In genomic region chr2:177161741-177162440, GRCh38 we compare ENCODE assay signal across 8 cellular contexts. TPM values are rescaled to one million over a fixed set of nuclear protein-coding genes. Genes with fewer than 3 reads are reported as not detected.
DNase-seq lines count a peak whose midpoint lies in the region; ATAC-seq, FAIRE-seq and TF ChIP-seq lines count a peak whose summit lies in the region.

No MANE protein-coding gene starts in this region.

- H3K4me2 ChIP-seq in fibroblast of lung (ENCODE audit: extremely low read depth, insufficient read depth, low read length) (no peak overlapping the region), skeletal muscle satellite cell (ENCODE audit: low read length) (peak overlapping the region; percentile 55)

- H3K9me3 Mint-ChIP-seq in Caco-2 (ENCODE audit: unreplicated experiment) = no peaks in the 10 kb centered on the region
- no peaks in the 10 kb centered on the region for H3K9me3 Mint-ChIP-seq in CD8-positive, alpha-beta memory T cell

- peak; percentile 96 for FAIRE-seq in H54 (lab: Jason Lieb, UNC)

- H3K36me3 Mint-ChIP-seq in Caco-2 (ENCODE audit: insufficient read depth, unreplicated experiment) = no peaks in the 10 kb centered on the region
- H3K36me3 Mint-ChIP-seq in CD8-positive, alpha-beta memory T cell = no peaks in the 10 kb centered on the region

- H3K27me3 ChIP-seq in Caco-2 (replicated peaks; ENCODE audit: control insufficient read depth, insufficient read depth, low read length) (no peaks in the 10 kb centered on the region), fibroblast of lung (ENCODE audit: control insufficient read depth, insufficient read depth, low read length) (no peaks in the 10 kb centered on the region), skeletal muscle satellite cell (ENCODE audit: control insufficient read depth, insufficient read depth, low read length) (no peaks in the 10 kb centered on the region)
- no peaks in the 10 kb centered on the region for H3K27me3 ChIP-seq in CD8-positive, alpha-beta memory T cell (ENCODE audit: insufficient read depth, low read length, poor library complexity, severe bottlenecking)

- H4K20me1 ChIP-seq in fibroblast of lung (ENCODE audit: control insufficient read depth, extremely low read depth, insufficient read depth, low read length) = no peaks in the 10 kb centered on the region

- H3K27me3 Mint-ChIP-seq in Caco-2 (ENCODE audit: insufficient read depth, unreplicated experiment) = peaks cover 4% of the 10 kb centered on the region
- peaks cover 0 to 2% of the 10 kb centered on the region in 2 donors for H3K27me3 Mint-ChIP-seq in CD8-positive, alpha-beta memory T cell

- CTCF ChIA-PET in Caco-2 (lab: Charles Lee) = interaction anchor here (1.0 kb wide), 1 partner anchor 183 kb away, joined by 4 read pairs; no protein-coding TSS in a partner anchor
- CTCF ChIA-PET in CD8-positive, alpha-beta memory T cell (lab: Charles Lee) = interaction anchor here (0.6 to 4.9 kb wide), 7 partner anchors 13 to 281 kb away, joined by 3 to 43 read pairs (median 4); no protein-coding TSS in a partner anchor

- H3K27ac Mint-ChIP-seq in Caco-2 (ENCODE audit: unreplicated experiment) = no peak overlapping the region
- peak overlapping the region in 1 of 8 donors; percentile 60 for H3K27ac Mint-ChIP-seq in CD8-positive, alpha-beta memory T cell

- H3K4me3 ChIP-seq in Caco-2 (ENCODE audit: low read depth, low read length) (no peak overlapping the region), fibroblast of lung (replicated peaks in 1 of 4; ENCODE audit: control extremely low read depth in 1 of 4, insufficient read depth in 1 of 4, low read depth in 3 of 4, low read length in 4 of 4) (no peak overlapping the region), skeletal muscle satellite cell (ENCODE audit: low read length) (no peak overlapping the region)
- no peak overlapping the region for H3K4me3 ChIP-seq in CD8-positive, alpha-beta memory T cell (ENCODE audit: low read length)

- no peaks in the 10 kb centered on the region for H3K9me3 ChIP-seq in Caco-2
- no peaks in the 10 kb centered on the region for H3K9me3 ChIP-seq in fibroblast of lung (ENCODE audit: control insufficient read depth, insufficient read depth, low read depth, low read length)
- no peaks in the 10 kb centered on the region for H3K9me3 ChIP-seq in skeletal muscle satellite cell (replicated peaks; ENCODE audit: low read length)
- no peaks in the 10 kb centered on the region for H3K9me3 ChIP-seq in CD8-positive, alpha-beta memory T cell (ENCODE audit: low read length)

- POLR2A ChIA-PET in Caco-2 (lab: Charles Lee) = no interaction called here
- POLR2A ChIA-PET in CD8-positive, alpha-beta memory T cell (lab: Charles Lee) = no interaction called here

- DNase-seq in Caco-2 (no peak), H54 (ENCODE audit: insufficient read length, low spot score) (no peak), RKO (ENCODE audit: low spot score) (peak; percentile 65), fibroblast of lung (ENCODE audit: low read depth in 2 of 2) (peak; percentile 20 to 55), SKM-1 (lab: John Stamatoyannopoulos, UW; ENCODE audit: unreplicated experiment) (no peak)
- no peak for DNase-seq in CD8-positive, alpha-beta memory T cell

- peak; percentile 33 to 76 for TF ChIP-seq CTCF in Caco-2 (IDR thresholded peaks at IDR 0.05; ENCODE audit: insufficient read depth in 1 of 2, low read depth in 1 of 2, low read length in 1 of 2, severe bottlenecking in 1 of 2, unreplicated experiment in 1 of 2)
- peak; percentile 58 to 70 for TF ChIP-seq CTCF in fibroblast of lung (conservative IDR thresholded peaks at IDR 0.05 in 1 of 2, IDR thresholded peaks at IDR 0.05 in 1 of 2; ENCODE audit: low read depth in 1 of 2, low read length in 2 of 2)

- TF ChIP-seq POLR2A in H54 (IDR thresholded peaks at IDR 0.05; ENCODE audit: low read depth, low read length) = no peak

- no peak overlapping the region for H3K4me3 Mint-ChIP-seq in Caco-2 (ENCODE audit: unreplicated experiment)
- H3K4me3 Mint-ChIP-seq in CD8-positive, alpha-beta memory T cell = peak overlapping the region in 1 of 7 donors; percentile 24

- BruUV-seq in Caco-2 (replicated peaks; lab: Mats Ljungman, UMichigan) = no TSS peak

- no peak for ATAC-seq in HG03520 (IDR thresholded peaks at IDR 0.05; ENCODE audit: unreplicated experiment)

- peak overlapping the region; percentile 45 for H2AFZ ChIP-seq in fibroblast of lung (ENCODE audit: low read length)

- intact Hi-C loops in Caco-2 (cut with micrococcal nuclease; ENCODE audit: unreplicated experiment) = no loop called here

- no peaks in the 10 kb centered on the region for H3K36me3 ChIP-seq in Caco-2 (ENCODE audit: control insufficient read depth, insufficient read depth, low read length)
- no peaks in the 10 kb centered on the region for H3K36me3 ChIP-seq in fibroblast of lung (ENCODE audit: control insufficient read depth, insufficient read depth, low read length)
- no peaks in the 10 kb centered on the region for H3K36me3 ChIP-seq in skeletal muscle satellite cell (ENCODE audit: insufficient read depth, low read length)
- no peaks in the 10 kb centered on the region for H3K36me3 ChIP-seq in CD8-positive, alpha-beta memory T cell (ENCODE audit: insufficient read depth, low read length)

- H3K9ac ChIP-seq in fibroblast of lung (ENCODE audit: insufficient read depth, low read length) = no peak overlapping the region
- H3K9ac ChIP-seq in skeletal muscle satellite cell (ENCODE audit: low read depth, low read length) = peak overlapping the region; percentile 17

- no peaks in the 10 kb centered on the region for H3K79me2 ChIP-seq in fibroblast of lung (ENCODE audit: control insufficient read depth, insufficient read depth, low read length)

- H3K4me1 Mint-ChIP-seq in Caco-2 (ENCODE audit: low read depth, unreplicated experiment) = peaks cover 12% of the 10 kb centered on the region
- H3K4me1 Mint-ChIP-seq in CD8-positive, alpha-beta memory T cell = peaks cover 3 to 14% (median 13%) of the 10 kb centered on the region in 3 donors

- H3K27ac ChIP-seq in fibroblast of lung (ENCODE audit: insufficient read depth, low read length) = no peak overlapping the region
- H3K27ac ChIP-seq in CD8-positive, alpha-beta memory T cell (ENCODE audit: low read depth, low read length) = no peak overlapping the region

- H3K4me1 ChIP-seq in Caco-2 (peaks cover 19% of the 10 kb centered on the region), fibroblast of lung (ENCODE audit: control insufficient read depth, extremely low read depth, insufficient read depth, low read length) (peaks cover 6% of the 10 kb centered on the region), skeletal muscle satellite cell (ENCODE audit: control insufficient read depth, insufficient read depth, low read length) (peaks cover 33% of the 10 kb centered on the region)
- H3K4me1 ChIP-seq in CD8-positive, alpha-beta memory T cell (ENCODE audit: insufficient read depth, low read length) = peaks cover 18% of the 10 kb centered on the region

RNA-seq across cellular contexts. Expression of gene HNRNPA3, which starts 50.7 kb away (rescaled TPM):
- 322 and 332 TPM in 2 replicates for total RNA-seq in Caco-2 (2022)
- total RNA-seq in fibroblast of lung = 33.9 and 34.5 TPM in 2 replicates
- polyA plus RNA-seq in fibroblast of lung = 81.2 and 106 TPM in 2 replicates
- polyA plus RNA-seq in fibroblast of lung (2012) = 365 and 474 TPM in 2 replicates
- 5.8 and 7.3 TPM in 2 replicates for polyA minus RNA-seq in fibroblast of lung (ENCODE audit: low replicate concordance)
- total RNA-seq in skeletal muscle satellite cell (2012; rRNA removed) = 31.5 and 36.2 TPM in 2 replicates
- total RNA-seq in CD8-positive, alpha-beta memory T cell = 100 to 1,000 TPM; 203 to 216 TPM
- 58.3 TPM for polyA plus RNA-seq in CD8-positive, alpha-beta memory T cell

Comparison
In these comparisons a context has a peak if more than half of its experiments do, and no peak if none do; other contexts are left out.
1. DNase-seq: peak in RKO (single experiment) and fibroblast of lung (2 of 2); none in Caco-2 (0 of 2), H54 (single experiment), SKM-1 (single experiment) and CD8-positive, alpha-beta memory T cell (0 of 5).